In genomic region chr2:65300772-65301711, GRCh38 we compare ENCODE assay signal across 9 cellular contexts.
DNase-seq lines count a peak whose midpoint lies in the region; ATAC-seq and TF ChIP-seq lines count a peak whose summit lies in the region.
"Had no signal": no experiment of that assay in that cellular context is flagged by ENCODE, and none has a peak within 500 bp of the region (broad histone marks: within the 10 kb centered on the region; RNA-seq: fewer than 3 reads in every experiment).

No MANE protein-coding gene starts in this region.

- H3K36me3 ChIP-seq in OCI-LY7 (ENCODE audit: insufficient read depth, low read length): no peaks in the 10 kb centered on the region
- H3K36me3 ChIP-seq in transverse colon: no peaks in the 10 kb centered on the region

- H4K20me1 ChIP-seq in OCI-LY7 (ENCODE audit: insufficient read depth, low read length): no peaks in the 10 kb centered on the region

- DNase-seq in DMS53 (lab: John Stamatoyannopoulos, UW): peak; percentile 35
- DNase-seq in DMS53 treated with DMSO at 0.1 percent for 48 hours (lab: John Stamatoyannopoulos, UW; ENCODE audit: unreplicated experiment): no peak
- peak; percentile 89 for DNase-seq in OCI-LY7 (ENCODE audit: low spot score)
- DNase-seq in activated T-helper 2 cell treated with anti-CD3 and anti-CD28 coated beads, Interferon-gamma antibody, Interleukin-2, Interleukin-4, amounts not matched to agents 10 μg/mL and 5 μg/mL and 100 μg/mL, durations not matched to agents 14 hours and 24 hours and 36 hours (ENCODE audit: low spot score): peak; percentile 69
- DNase-seq in foreskin keratinocyte: no peak
- peak; percentile 38 to 95 (median 74) for DNase-seq in posterior cingulate gyrus
- DNase-seq in transverse colon: peak; percentile 24

- peak overlapping the region; percentile 44 for H3K4me3 ChIP-seq in OCI-LY7 (ENCODE audit: low read depth, low read length, poor library complexity, severe bottlenecking)
- H3K4me3 ChIP-seq in transverse colon: no peak overlapping the region

- H3K27me3 Mint-ChIP-seq in activated T-helper 2 cell treated with anti-CD3 and anti-CD28 coated beads, Interferon-gamma antibody, Interleukin-2, Interleukin-4, amounts not matched to agents 10 μg/mL and 5 μg/mL and 100 μg/mL, durations not matched to agents 14 hours and 24 hours and 36 hours (ENCODE audit: low read depth): peaks cover 13% of the 10 kb centered on the region

- no peaks in the 10 kb centered on the region for H3K9me2 ChIP-seq in OCI-LY7 (ENCODE audit: insufficient read depth, low read length)

- 43 to 45% methylated on average over 6 to 20 of the region's 20 CpGs for WGBS in transverse colon (ENCODE audit: low coverage in 1 of 2), 2 donors

- H3K4me1 ChIP-seq in OCI-LY7 (ENCODE audit: insufficient read depth, low read length, poor library complexity, severe bottlenecking): peaks cover 50% of the 10 kb centered on the region
- H3K4me1 ChIP-seq in foreskin keratinocyte: no peaks in the 10 kb centered on the region
- peaks cover 4 to 26% (median 10%) of the 10 kb centered on the region in 4 donors for H3K4me1 ChIP-seq in transverse colon

- H3K4me2 ChIP-seq in OCI-LY7 (ENCODE audit: low read length): peak overlapping the region; percentile 79

- peaks cover 53% of the 10 kb centered on the region for H3K4me1 Mint-ChIP-seq in activated T-helper 2 cell treated with anti-CD3 and anti-CD28 coated beads, Interferon-gamma antibody, Interleukin-2, Interleukin-4, amounts not matched to agents 10 μg/mL and 5 μg/mL and 100 μg/mL, durations not matched to agents 14 hours and 24 hours and 36 hours (ENCODE audit: low read depth)

- no peaks in the 10 kb centered on the region for H3K27me3 ChIP-seq in foreskin keratinocyte
- no peaks in the 10 kb centered on the region for H3K27me3 ChIP-seq in transverse colon

- TF ChIP-seq CTCF in OCI-LY7 (conservative IDR thresholded peaks at IDR 0.05; ENCODE audit: low read length): 0 out of 2 replicates have a peak, but pooled peaks have one; percentile 31
- TF ChIP-seq CTCF in foreskin keratinocyte (conservative IDR thresholded peaks at IDR 0.05): no peak
- TF ChIP-seq CTCF in transverse colon (IDR thresholded peaks at IDR 0.05): no peak

- H3K9me3 ChIP-seq in OCI-LY7 (ENCODE audit: low read length): no peaks in the 10 kb centered on the region
- no peaks in the 10 kb centered on the region for H3K9me3 ChIP-seq in transverse colon

- in situ Hi-C loops in transverse colon (cut with MboI; ENCODE audit: low pct_ligation_motif_present in 1 of 4, low pct_unique_long_range_greater_than_20kb in 1 of 4, low sequenced_read_pairs in 3 of 4): no loop called here

- no peaks in the 10 kb centered on the region for H3K36me3 Mint-ChIP-seq in activated T-helper 2 cell treated with anti-CD3 and anti-CD28 coated beads, Interferon-gamma antibody, Interleukin-2, Interleukin-4, amounts not matched to agents 10 μg/mL and 5 μg/mL and 100 μg/mL, durations not matched to agents 14 hours and 24 hours and 36 hours (ENCODE audit: low read depth)

- intact Hi-C loops in OCI-LY7 (cut with micrococcal nuclease; ENCODE audit: unreplicated experiment) (loop anchor here (1.0 to 5.0 kb wide), 6 partner anchors 22 to 251 kb away; partner anchors contain the start of gene SPRED2), posterior cingulate gyrus (cut with DNase I) (loop anchor here (2.0 to 5.0 kb wide), 2 partner anchors 86 to 138 kb away; no protein-coding TSS in a partner anchor), transverse colon (cut with DNase I; ENCODE audit: low total_unique reads) (no loop called here)
- intact Hi-C loops in activated T-helper 2 cell treated with anti-CD3 and anti-CD28 coated beads, Interferon-gamma antibody, Interleukin-2, Interleukin-4, amounts not matched to agents 10 μg/mL and 5 μg/mL and 100 μg/mL, durations not matched to agents 14 hours and 24 hours and 36 hours (cut with micrococcal nuclease): loop anchor here (1.0 to 5.0 kb wide), 12 partner anchors 19 to 779 kb away; partner anchors contain the start of genes ACTR2, AFTPH, RAB1A and SLC1A4

- BruUV-seq in OCI-LY7 (replicated peaks; lab: Mats Ljungman, UMichigan): no TSS peak

- POLR2A ChIA-PET in OCI-LY7 (lab: Charles Lee): interaction anchor here (0.6 to 1.9 kb wide), 13 partner anchors 8 to 1202 kb away, joined by 3 to 8 read pairs (median 4); no protein-coding TSS in a partner anchor

- H3K27ac ChIP-seq in OCI-LY7 (ENCODE audit: low read depth, low read length, poor library complexity, severe bottlenecking): peak overlapping the region; percentile 86
- H3K27ac ChIP-seq in foreskin keratinocyte: no peak overlapping the region
- peak overlapping the region; percentile 60 to 65 (median 61) for H3K27ac ChIP-seq in transverse colon
- H3K27ac ChIP-seq: C4-2B had no signal

- TF ChIP-seq POLR2A in transverse colon (IDR thresholded peaks at IDR 0.05): no peak

- H3K27ac Mint-ChIP-seq in activated T-helper 2 cell treated with anti-CD3 and anti-CD28 coated beads, Interferon-gamma antibody, Interleukin-2, Interleukin-4, amounts not matched to agents 10 μg/mL and 5 μg/mL and 100 μg/mL, durations not matched to agents 14 hours and 24 hours and 36 hours: peak overlapping the region; percentile 86

- H2AFZ ChIP-seq in OCI-LY7 (ENCODE audit: low read length): peak overlapping the region; percentile 13; the same call in 1 of the 2 replicates

- peak overlapping the region; percentile 55 for H3K4me3 Mint-ChIP-seq in activated T-helper 2 cell treated with anti-CD3 and anti-CD28 coated beads, Interferon-gamma antibody, Interleukin-2, Interleukin-4, amounts not matched to agents 10 μg/mL and 5 μg/mL and 100 μg/mL, durations not matched to agents 14 hours and 24 hours and 36 hours (ENCODE audit: low read depth)

- no peaks in the 10 kb centered on the region for H3K79me2 ChIP-seq in OCI-LY7 (ENCODE audit: insufficient read depth, low read depth, low read length)

- ATAC-seq in HG03066 (IDR thresholded peaks at IDR 0.05; ENCODE audit: low read depth, unreplicated experiment) (peak; percentile 91), foreskin keratinocyte (peak; percentile 70)

- H3K9me3 Mint-ChIP-seq in activated T-helper 2 cell treated with anti-CD3 and anti-CD28 coated beads, Interferon-gamma antibody, Interleukin-2, Interleukin-4, amounts not matched to agents 10 μg/mL and 5 μg/mL and 100 μg/mL, durations not matched to agents 14 hours and 24 hours and 36 hours: no peaks in the 10 kb centered on the region

- no peak for TF ChIP-seq EP300 in transverse colon (IDR thresholded peaks at IDR 0.05; ENCODE audit: low read depth)

- CTCF ChIA-PET in OCI-LY7 (lab: Charles Lee; ENCODE audit: unreplicated experiment): interaction anchor here (0.9 to 1.0 kb wide), 2 partner anchors 19 to 60 kb away, joined by 4 read pairs; no protein-coding TSS in a partner anchor

Comparison
In these comparisons a context has a peak if more than half of its experiments do, and no peak if none do; other contexts are left out.
1. DNase-seq: peak in DMS53 (single experiment), OCI-LY7 (single experiment), activated T-helper 2 cell treated with anti-CD3 and anti-CD28 coated beads, Interferon-gamma antibody, Interleukin-2, Interleukin-4, amounts not matched to agents 10 μg/mL and 5 μg/mL and 100 μg/mL, durations not matched to agents 14 hours and 24 hours and 36 hours (single experiment), posterior cingulate gyrus (10 of 10) and transverse colon (single experiment); none in DMS53 treated with DMSO at 0.1 percent for 48 hours (single experiment) and foreskin keratinocyte (0 of 2).